1 cellular context compared by ENCODE assay signal in the genomic region with DNA sequence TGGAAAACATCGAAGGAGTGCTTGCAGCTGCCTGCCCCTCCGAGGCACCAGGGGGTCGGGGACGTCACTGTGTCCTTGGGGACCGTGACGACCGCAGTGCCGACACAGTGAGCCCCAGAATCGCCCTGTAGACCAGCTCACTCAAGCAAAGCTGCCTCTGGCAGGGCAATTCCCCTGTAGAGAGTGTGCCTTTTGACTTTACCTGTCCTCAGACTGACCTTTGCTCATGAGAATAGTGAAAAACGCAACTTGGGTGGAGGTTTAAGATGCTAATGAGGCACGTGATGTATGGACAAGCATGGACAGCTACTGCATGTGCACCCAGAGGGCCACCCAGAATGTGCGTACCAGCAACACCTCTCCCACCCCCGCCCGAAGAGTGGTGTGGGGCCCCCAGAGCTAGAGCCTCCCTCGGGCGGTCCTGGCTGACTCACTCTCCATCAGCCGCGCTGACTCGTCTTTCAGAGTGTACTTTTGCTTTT.
TF ChIP-seq lines count a peak whose summit lies in the region.

No MANE protein-coding gene starts in this region.

TF ChIP-seq in GM12878, 131 proteins besides CTCF, POLR2A, EP300 and RAD21 (continued from another document and continues in another):
- TF ChIP-seq SREBF1 (IDR thresholded peaks at IDR 0.05; ENCODE audit: low read length) (no peak), HDGF (IDR thresholded peaks at IDR 0.05) (no peak), SPI1 (IDR thresholded peaks at IDR 0.05; ENCODE audit: borderline replicate concordance, insufficient read depth, low read depth, low read length) (no peak), WRNIP1 (IDR thresholded peaks at IDR 0.05; ENCODE audit: borderline replicate concordance, low read depth, low read length) (no peak), TARDBP (IDR thresholded peaks at IDR 0.05; ENCODE audit: borderline replicate concordance) (no peak), CREM (IDR thresholded peaks at IDR 0.05; ENCODE audit: low read depth) (no peak), SMAD5 (IDR thresholded peaks at IDR 0.05; ENCODE audit: low read depth) (no peak), MEF2A (IDR thresholded peaks at IDR 0.05; ENCODE audit: insufficient read depth, low read depth, low read length) (no peak), RAD51 (IDR thresholded peaks at IDR 0.05) (peak; percentile 90), EZH2 (IDR thresholded peaks at IDR 0.05; ENCODE audit: borderline replicate concordance, control insufficient read depth, low read depth, low read length) (no peak), PAX8 (IDR thresholded peaks at IDR 0.05) (no peak), PAX5 (IDR thresholded peaks at IDR 0.05; ENCODE audit: borderline replicate concordance, low read depth, low read length) (peak; percentile 71; the same call in 1 of the 2 replicates), HDAC6 (IDR thresholded peaks at IDR 0.05; ENCODE audit: unreplicated experiment) (no peak), ZNF274 (IDR thresholded peaks at IDR 0.05; ENCODE audit: insufficient read depth, insufficient read length) (no peak), NFYA (IDR thresholded peaks at IDR 0.05; ENCODE audit: borderline replicate concordance, low read depth, low read length) (no peak), BACH1 (IDR thresholded peaks at IDR 0.05; ENCODE audit: borderline replicate concordance) (no peak), YBX1 (IDR thresholded peaks at IDR 0.05) (no peak), SRF (IDR thresholded peaks at IDR 0.05; ENCODE audit: low read depth in 2 of 2, low read length in 2 of 2) (no peak), TBL1XR1 (IDR thresholded peaks at IDR 0.05; ENCODE audit: low read depth, low read length) (no peak), LARP7 (IDR thresholded peaks at IDR 0.05) (no peak), ATF7 (IDR thresholded peaks at IDR 0.05; ENCODE audit: low read depth) (peak; percentile 71), ZZZ3 (IDR thresholded peaks at IDR 0.05; ENCODE audit: control insufficient read depth, insufficient read length, low read depth) (no peak), RBBP5 (conservative IDR thresholded peaks at IDR 0.05) (no peak), KDM1A (IDR thresholded peaks at IDR 0.05; ENCODE audit: borderline replicate concordance) (no peak)
- TF ChIP-seq, protein P1, sequence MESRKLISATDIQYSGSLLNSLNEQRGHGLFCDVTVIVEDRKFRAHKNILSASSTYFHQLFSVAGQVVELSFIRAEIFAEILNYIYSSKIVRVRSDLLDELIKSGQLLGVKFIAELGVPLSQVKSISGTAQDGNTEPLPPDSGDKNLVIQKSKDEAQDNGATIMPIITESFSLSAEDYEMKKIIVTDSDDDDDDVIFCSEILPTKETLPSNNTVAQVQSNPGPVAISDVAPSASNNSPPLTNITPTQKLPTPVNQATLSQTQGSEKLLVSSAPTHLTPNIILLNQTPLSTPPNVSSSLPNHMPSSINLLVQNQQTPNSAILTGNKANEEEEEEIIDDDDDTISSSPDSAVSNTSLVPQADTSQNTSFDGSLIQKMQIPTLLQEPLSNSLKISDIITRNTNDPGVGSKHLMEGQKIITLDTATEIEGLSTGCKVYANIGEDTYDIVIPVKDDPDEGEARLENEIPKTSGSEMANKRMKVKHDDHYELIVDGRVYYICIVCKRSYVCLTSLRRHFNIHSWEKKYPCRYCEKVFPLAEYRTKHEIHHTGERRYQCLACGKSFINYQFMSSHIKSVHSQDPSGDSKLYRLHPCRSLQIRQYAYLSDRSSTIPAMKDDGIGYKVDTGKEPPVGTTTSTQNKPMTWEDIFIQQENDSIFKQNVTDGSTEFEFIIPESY (IDR thresholded peaks at IDR 0.05) = no peak
- TF ChIP-seq, protein P2, sequence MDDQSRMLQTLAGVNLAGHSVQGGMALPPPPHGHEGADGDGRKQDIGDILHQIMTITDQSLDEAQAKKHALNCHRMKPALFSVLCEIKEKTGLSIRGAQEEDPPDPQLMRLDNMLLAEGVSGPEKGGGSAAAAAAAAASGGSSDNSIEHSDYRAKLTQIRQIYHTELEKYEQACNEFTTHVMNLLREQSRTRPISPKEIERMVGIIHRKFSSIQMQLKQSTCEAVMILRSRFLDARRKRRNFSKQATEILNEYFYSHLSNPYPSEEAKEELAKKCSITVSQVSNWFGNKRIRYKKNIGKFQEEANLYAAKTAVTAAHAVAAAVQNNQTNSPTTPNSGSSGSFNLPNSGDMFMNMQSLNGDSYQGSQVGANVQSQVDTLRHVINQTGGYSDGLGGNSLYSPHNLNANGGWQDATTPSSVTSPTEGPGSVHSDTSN (IDR thresholded peaks at IDR 0.05; ENCODE audit: insufficient replicate concordance, low read depth, low read length) = no peak
- TF ChIP-seq, protein P3, sequence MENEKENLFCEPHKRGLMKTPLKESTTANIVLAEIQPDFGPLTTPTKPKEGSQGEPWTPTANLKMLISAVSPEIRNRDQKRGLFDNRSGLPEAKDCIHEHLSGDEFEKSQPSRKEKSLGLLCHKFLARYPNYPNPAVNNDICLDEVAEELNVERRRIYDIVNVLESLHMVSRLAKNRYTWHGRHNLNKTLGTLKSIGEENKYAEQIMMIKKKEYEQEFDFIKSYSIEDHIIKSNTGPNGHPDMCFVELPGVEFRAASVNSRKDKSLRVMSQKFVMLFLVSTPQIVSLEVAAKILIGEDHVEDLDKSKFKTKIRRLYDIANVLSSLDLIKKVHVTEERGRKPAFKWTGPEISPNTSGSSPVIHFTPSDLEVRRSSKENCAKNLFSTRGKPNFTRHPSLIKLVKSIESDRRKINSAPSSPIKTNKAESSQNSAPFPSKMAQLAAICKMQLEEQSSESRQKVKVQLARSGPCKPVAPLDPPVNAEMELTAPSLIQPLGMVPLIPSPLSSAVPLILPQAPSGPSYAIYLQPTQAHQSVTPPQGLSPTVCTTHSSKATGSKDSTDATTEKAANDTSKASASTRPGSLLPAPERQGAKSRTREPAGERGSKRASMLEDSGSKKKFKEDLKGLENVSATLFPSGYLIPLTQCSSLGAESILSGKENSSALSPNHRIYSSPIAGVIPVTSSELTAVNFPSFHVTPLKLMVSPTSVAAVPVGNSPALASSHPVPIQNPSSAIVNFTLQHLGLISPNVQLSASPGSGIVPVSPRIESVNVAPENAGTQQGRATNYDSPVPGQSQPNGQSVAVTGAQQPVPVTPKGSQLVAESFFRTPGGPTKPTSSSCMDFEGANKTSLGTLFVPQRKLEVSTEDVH (IDR thresholded peaks at IDR 0.05; ENCODE audit: low read depth, partially characterized antibody) = no peak
- TF ChIP-seq, protein P4, sequence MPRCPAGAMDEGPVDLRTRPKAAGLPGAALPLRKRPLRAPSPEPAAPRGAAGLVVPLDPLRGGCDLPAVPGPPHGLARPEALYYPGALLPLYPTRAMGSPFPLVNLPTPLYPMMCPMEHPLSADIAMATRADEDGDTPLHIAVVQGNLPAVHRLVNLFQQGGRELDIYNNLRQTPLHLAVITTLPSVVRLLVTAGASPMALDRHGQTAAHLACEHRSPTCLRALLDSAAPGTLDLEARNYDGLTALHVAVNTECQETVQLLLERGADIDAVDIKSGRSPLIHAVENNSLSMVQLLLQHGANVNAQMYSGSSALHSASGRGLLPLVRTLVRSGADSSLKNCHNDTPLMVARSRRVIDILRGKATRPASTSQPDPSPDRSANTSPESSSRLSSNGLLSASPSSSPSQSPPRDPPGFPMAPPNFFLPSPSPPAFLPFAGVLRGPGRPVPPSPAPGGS (IDR thresholded peaks at IDR 0.05; ENCODE audit: borderline replicate concordance, insufficient read depth, low read depth, low read length, poor library complexity, severe bottlenecking) = no peak
- TF ChIP-seq, protein P5, sequence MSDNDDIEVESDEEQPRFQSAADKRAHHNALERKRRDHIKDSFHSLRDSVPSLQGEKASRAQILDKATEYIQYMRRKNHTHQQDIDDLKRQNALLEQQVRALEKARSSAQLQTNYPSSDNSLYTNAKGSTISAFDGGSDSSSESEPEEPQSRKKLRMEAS (IDR thresholded peaks at IDR 0.05; ENCODE audit: low read depth, low read length) = no peak
- TF ChIP-seq, protein P6, sequence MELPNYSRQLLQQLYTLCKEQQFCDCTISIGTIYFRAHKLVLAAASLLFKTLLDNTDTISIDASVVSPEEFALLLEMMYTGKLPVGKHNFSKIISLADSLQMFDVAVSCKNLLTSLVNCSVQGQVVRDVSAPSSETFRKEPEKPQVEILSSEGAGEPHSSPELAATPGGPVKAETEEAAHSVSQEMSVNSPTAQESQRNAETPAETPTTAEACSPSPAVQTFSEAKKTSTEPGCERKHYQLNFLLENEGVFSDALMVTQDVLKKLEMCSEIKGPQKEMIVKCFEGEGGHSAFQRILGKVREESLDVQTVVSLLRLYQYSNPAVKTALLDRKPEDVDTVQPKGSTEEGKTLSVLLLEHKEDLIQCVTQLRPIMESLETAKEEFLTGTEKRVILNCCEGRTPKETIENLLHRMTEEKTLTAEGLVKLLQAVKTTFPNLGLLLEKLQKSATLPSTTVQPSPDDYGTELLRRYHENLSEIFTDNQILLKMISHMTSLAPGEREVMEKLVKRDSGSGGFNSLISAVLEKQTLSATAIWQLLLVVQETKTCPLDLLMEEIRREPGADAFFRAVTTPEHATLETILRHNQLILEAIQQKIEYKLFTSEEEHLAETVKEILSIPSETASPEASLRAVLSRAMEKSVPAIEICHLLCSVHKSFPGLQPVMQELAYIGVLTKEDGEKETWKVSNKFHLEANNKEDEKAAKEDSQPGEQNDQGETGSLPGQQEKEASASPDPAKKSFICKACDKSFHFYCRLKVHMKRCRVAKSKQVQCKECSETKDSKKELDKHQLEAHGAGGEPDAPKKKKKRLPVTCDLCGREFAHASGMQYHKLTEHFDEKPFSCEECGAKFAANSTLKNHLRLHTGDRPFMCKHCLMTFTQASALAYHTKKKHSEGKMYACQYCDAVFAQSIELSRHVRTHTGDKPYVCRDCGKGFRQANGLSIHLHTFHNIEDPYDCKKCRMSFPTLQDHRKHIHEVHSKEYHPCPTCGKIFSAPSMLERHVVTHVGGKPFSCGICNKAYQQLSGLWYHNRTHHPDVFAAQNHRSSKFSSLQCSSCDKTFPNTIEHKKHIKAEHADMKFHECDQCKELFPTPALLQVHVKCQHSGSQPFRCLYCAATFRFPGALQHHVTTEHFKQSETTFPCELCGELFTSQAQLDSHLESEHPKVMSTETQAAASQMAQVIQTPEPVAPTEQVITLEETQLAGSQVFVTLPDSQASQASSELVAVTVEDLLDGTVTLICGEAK (IDR thresholded peaks at IDR 0.05; ENCODE audit: borderline replicate concordance) = no peak
- TF ChIP-seq, protein P7, sequence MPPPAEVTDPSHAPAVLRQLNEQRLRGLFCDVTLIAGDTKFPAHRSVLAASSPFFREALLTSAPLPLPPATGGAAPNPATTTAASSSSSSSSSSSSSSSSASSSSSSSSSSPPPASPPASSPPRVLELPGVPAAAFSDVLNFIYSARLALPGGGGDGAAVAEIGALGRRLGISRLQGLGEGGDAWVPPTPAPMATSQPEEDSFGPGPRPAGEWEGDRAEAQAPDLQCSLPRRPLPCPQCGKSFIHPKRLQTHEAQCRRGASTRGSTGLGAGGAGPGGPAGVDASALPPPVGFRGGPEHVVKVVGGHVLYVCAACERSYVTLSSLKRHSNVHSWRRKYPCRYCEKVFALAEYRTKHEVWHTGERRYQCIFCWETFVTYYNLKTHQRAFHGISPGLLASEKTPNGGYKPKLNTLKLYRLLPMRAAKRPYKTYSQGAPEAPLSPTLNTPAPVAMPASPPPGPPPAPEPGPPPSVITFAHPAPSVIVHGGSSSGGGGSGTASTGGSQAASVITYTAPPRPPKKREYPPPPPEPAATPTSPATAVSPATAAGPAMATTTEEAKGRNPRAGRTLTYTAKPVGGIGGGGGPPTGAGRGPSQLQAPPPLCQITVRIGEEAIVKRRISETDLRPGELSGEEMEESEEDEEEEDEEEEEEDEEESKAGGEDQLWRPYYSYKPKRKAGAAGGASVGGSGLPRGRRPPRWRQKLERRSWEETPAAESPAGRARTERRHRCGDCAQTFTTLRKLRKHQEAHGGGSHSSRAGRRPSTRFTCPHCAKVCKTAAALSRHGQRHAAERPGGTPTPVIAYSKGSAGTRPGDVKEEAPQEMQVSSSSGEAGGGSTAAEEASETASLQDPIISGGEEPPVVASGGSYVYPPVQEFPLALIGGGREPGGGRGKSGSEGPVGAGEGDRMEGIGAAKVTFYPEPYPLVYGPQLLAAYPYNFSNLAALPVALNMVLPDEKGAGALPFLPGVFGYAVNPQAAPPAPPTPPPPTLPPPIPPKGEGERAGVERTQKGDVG (CRISPR knock-in tag; IDR thresholded peaks at IDR 0.05) = no peak
- TF ChIP-seq, protein P8, sequence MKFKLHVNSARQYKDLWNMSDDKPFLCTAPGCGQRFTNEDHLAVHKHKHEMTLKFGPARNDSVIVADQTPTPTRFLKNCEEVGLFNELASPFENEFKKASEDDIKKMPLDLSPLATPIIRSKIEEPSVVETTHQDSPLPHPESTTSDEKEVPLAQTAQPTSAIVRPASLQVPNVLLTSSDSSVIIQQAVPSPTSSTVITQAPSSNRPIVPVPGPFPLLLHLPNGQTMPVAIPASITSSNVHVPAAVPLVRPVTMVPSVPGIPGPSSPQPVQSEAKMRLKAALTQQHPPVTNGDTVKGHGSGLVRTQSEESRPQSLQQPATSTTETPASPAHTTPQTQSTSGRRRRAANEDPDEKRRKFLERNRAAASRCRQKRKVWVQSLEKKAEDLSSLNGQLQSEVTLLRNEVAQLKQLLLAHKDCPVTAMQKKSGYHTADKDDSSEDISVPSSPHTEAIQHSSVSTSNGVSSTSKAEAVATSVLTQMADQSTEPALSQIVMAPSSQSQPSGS (IDR thresholded peaks at IDR 0.05; ENCODE audit: low read length) = no peak
- TF ChIP-seq, protein P9, sequence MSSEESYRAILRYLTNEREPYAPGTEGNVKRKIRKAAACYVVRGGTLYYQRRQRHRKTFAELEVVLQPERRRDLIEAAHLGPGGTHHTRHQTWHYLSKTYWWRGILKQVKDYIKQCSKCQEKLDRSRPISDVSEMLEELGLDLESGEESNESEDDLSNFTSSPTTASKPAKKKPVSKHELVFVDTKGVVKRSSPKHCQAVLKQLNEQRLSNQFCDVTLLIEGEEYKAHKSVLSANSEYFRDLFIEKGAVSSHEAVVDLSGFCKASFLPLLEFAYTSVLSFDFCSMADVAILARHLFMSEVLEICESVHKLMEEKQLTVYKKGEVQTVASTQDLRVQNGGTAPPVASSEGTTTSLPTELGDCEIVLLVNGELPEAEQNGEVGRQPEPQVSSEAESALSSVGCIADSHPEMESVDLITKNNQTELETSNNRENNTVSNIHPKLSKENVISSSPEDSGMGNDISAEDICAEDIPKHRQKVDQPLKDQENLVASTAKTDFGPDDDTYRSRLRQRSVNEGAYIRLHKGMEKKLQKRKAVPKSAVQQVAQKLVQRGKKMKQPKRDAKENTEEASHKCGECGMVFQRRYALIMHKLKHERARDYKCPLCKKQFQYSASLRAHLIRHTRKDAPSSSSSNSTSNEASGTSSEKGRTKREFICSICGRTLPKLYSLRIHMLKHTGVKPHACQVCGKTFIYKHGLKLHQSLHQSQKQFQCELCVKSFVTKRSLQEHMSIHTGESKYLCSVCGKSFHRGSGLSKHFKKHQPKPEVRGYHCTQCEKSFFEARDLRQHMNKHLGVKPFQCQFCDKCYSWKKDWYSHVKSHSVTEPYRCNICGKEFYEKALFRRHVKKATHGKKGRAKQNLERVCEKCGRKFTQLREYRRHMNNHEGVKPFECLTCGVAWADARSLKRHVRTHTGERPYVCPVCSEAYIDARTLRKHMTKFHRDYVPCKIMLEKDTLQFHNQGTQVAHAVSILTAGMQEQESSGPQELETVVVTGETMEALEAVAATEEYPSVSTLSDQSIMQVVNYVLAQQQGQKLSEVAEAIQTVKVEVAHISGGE (CRISPR knock-in tag; IDR thresholded peaks at IDR 0.05) = no peak
- TF ChIP-seq, protein P10, sequence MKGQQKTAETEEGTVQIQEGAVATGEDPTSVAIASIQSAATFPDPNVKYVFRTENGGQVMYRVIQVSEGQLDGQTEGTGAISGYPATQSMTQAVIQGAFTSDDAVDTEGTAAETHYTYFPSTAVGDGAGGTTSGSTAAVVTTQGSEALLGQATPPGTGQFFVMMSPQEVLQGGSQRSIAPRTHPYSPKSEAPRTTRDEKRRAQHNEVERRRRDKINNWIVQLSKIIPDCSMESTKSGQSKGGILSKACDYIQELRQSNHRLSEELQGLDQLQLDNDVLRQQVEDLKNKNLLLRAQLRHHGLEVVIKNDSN (IDR thresholded peaks at IDR 0.05; ENCODE audit: borderline replicate concordance, extremely low read length, insufficient read depth, low read depth, low read length) = peak; percentile 65
